ENCODE assay signal across 24 cellular contexts in genomic region chr11:73114835-73115220, GRCh38.
"Had no signal": no experiment of that assay in that cellular context is flagged by ENCODE, and none has a peak within 500 bp of the region (broad histone marks: within the 10 kb centered on the region; RNA-seq: fewer than 3 reads in every experiment).

No MANE protein-coding gene starts in this region.

- H3K9me3 ChIP-seq: esophagus squamous epithelium, gastroesophageal sphincter, thoracic aorta, upper lobe of right lung had no signal

- H2AFZ ChIP-seq: parathyroid adenoma had no signal

- H3K79me2 ChIP-seq: parathyroid adenoma had no signal

- H3K4me3 ChIP-seq: esophagus squamous epithelium, gastroesophageal sphincter, thoracic aorta, upper lobe of right lung had no signal

- H3K4me3 Mint-ChIP-seq: activated CD4-positive, alpha-beta T cell treated with anti-CD3 and anti-CD28 coated beads, Interleukin-2, amount 10 ng/mL, durations not matched to agents 24 days and 14 days; activated CD8-positive, alpha-beta memory T cell treated with anti-CD3 and anti-CD28 coated beads, Interleukin-2, amount 10 ng/mL, durations not matched to agents 7 days and 5 days; activated CD8-positive, alpha-beta T cell treated with anti-CD3 and anti-CD28 coated beads for 36 hours; activated naive CD8-positive, alpha-beta T cell treated with anti-CD3 and anti-CD28 coated beads, Interleukin-2, amount 50 U/mL, for 24 hours; activated T-helper 1 cell treated with anti-CD3 and anti-CD28 coated beads, Interleukin-12 subunit alpha, Interleukin-12 subunit beta, Interleukin-2, Interleukin-4 antibody, amounts not matched to agents 30 ng/mL and 10 ng/mL and 1 ng/mL, durations not matched to agents 14 hours and 24 hours and 36 hours; dendritic cell treated with granulocyte-macrophage colony-stimulating factor and Interleukin-4, amounts not matched to agents 40 ng/mL and 50 ng/mL, for 4 days had no signal

- H3K4me1 ChIP-seq: gastroesophageal sphincter, parathyroid adenoma, upper lobe of right lung had no signal

- H3K27ac ChIP-seq: esophagus squamous epithelium, gastroesophageal sphincter, parathyroid adenoma, thoracic aorta, upper lobe of right lung had no signal

- H3K27me3 ChIP-seq: esophagus squamous epithelium, gastroesophageal sphincter, upper lobe of right lung had no signal

- H3K27ac Mint-ChIP-seq: activated CD4-positive, alpha-beta T cell treated with anti-CD3 and anti-CD28 coated beads, Interleukin-2, amount 10 ng/mL, durations not matched to agents 24 days and 14 days; activated CD8-positive, alpha-beta memory T cell treated with anti-CD3 and anti-CD28 coated beads, Interleukin-2, amount 10 ng/mL, durations not matched to agents 7 days and 5 days; activated CD8-positive, alpha-beta T cell treated with anti-CD3 and anti-CD28 coated beads for 36 hours; activated naive CD8-positive, alpha-beta T cell treated with anti-CD3 and anti-CD28 coated beads, Interleukin-2, amount 50 U/mL, for 24 hours; activated T-helper 1 cell treated with anti-CD3 and anti-CD28 coated beads, Interleukin-12 subunit alpha, Interleukin-12 subunit beta, Interleukin-2, Interleukin-4 antibody, amounts not matched to agents 30 ng/mL and 10 ng/mL and 1 ng/mL, durations not matched to agents 14 hours and 24 hours and 36 hours; dendritic cell treated with granulocyte-macrophage colony-stimulating factor and Interleukin-4, amounts not matched to agents 40 ng/mL and 50 ng/mL, for 4 days had no signal

- H3K36me3 ChIP-seq: thoracic aorta, upper lobe of right lung had no signal

- H3K27me3 Mint-ChIP-seq: activated CD4-positive, alpha-beta T cell treated with anti-CD3 and anti-CD28 coated beads, Interleukin-2, amount 10 ng/mL, durations not matched to agents 24 days and 14 days; activated CD8-positive, alpha-beta memory T cell treated with anti-CD3 and anti-CD28 coated beads, Interleukin-2, amount 10 ng/mL, durations not matched to agents 7 days and 5 days; activated CD8-positive, alpha-beta T cell treated with anti-CD3 and anti-CD28 coated beads for 36 hours; activated naive CD8-positive, alpha-beta T cell treated with anti-CD3 and anti-CD28 coated beads, Interleukin-2, amount 50 U/mL, for 24 hours; dendritic cell treated with granulocyte-macrophage colony-stimulating factor and Interleukin-4, amounts not matched to agents 40 ng/mL and 50 ng/mL, for 4 days had no signal

- DNase-seq: activated CD4-positive, alpha-beta T cell treated with anti-CD3 and anti-CD28 coated beads, Interleukin-2, amount 10 ng/mL, durations not matched to agents 24 days and 14 days; activated CD8-positive, alpha-beta memory T cell treated with anti-CD3 and anti-CD28 coated beads, Interleukin-2, amount 10 ng/mL, durations not matched to agents 7 days and 5 days; activated CD8-positive, alpha-beta T cell treated with anti-CD3 and anti-CD28 coated beads for 36 hours; activated gamma-delta T cell; activated naive CD4-positive, alpha-beta T cell treated with anti-CD3 and anti-CD28 coated beads, Interleukin-2, amount 50 U/mL, for 16 hours; activated naive CD8-positive, alpha-beta T cell treated with anti-CD3 and anti-CD28 coated beads, Interleukin-2, amount 50 U/mL, for 24 hours; activated T-cell treated with anti-CD3 and anti-CD28 coated beads for 4 hours; effector CD4-positive, alpha-beta T cell; esophagus squamous epithelium; head of caudate nucleus; hypothalamus; left cardiac atrium; mesenchymal stem cell; nucleus accumbens; stimulated activated CD4-positive, alpha-beta T cell treated with anti-CD3 and anti-CD28 coated beads, Interleukin-12 subunit alpha, Interleukin-12 subunit beta, amount 100 ng/mL, for 4 hours; stimulated activated naive CD4-positive, alpha-beta T cell; upper lobe of right lung had no signal

- ATAC-seq: activated CD4-positive, CD25-positive, alpha-beta regulatory T cell treated with anti-CD3 and anti-CD28 coated beads, Interleukin-2, amount 50 U/mL, for 24 hours; activated CD8-positive, alpha-beta memory T cell treated with anti-CD3 and anti-CD28 coated beads, Interleukin-2, amount 10 ng/mL, durations not matched to agents 7 days and 5 days; activated CD8-positive, alpha-beta T cell treated with anti-CD3 and anti-CD28 coated beads for 36 hours; activated naive CD8-positive, alpha-beta T cell treated with anti-CD3 and anti-CD28 coated beads, Interleukin-2, amount 50 U/mL, for 24 hours; gastroesophageal sphincter; left cardiac atrium; right cardiac atrium had no signal
